ENCODE assay signal across 24 cellular contexts in genomic region chr5:115952579-115952978, GRCh38. TPM values are rescaled to one million over a fixed set of nuclear protein-coding genes. Genes with fewer than 3 reads are reported as not detected.
"Had no signal": no experiment of that assay in that cellular context is flagged by ENCODE, and none has a peak within 500 bp of the region (broad histone marks: within the 10 kb centered on the region; RNA-seq: fewer than 3 reads in every experiment).

No MANE protein-coding gene starts in this region.

- H3K4me3 ChIP-seq: coronary artery, heart left ventricle, psoas muscle, spleen, testis, tibial nerve, upper lobe of right lung had no signal

- H3K27me3 ChIP-seq: testis had no signal

- H3K27ac ChIP-seq: coronary artery, heart left ventricle, psoas muscle, spleen, testis, tibial nerve, upper lobe of right lung had no signal

- H3K4me1 ChIP-seq: heart left ventricle, psoas muscle, spleen, testis, tibial nerve, upper lobe of right lung had no signal

- H3K9me3 ChIP-seq: heart left ventricle, psoas muscle, spleen, testis, tibial nerve, upper lobe of right lung had no signal

- DNase-seq: effector CD4-positive, alpha-beta T cell; endodermal cell; erythroblast; foreskin melanocyte; heart left ventricle; hippocampal formation; mammary epithelial cell; naive thymus-derived CD4-positive, alpha-beta T cell; nephron progenitor cell; psoas muscle; retina; spleen; stimulated activated CD4-positive, alpha-beta T cell treated with anti-CD3 and anti-CD28 coated beads, Interleukin-15, amount 100 ng/mL, for 24 hours; stimulated activated CD4-positive, alpha-beta T cell treated with anti-CD3 and anti-CD28 coated beads, Interleukin-1b, Interleukin-23, amount 100 ng/mL, for 48 hours; stimulated activated CD4-positive, alpha-beta T cell treated with anti-CD3 and anti-CD28 coated beads, Interleukin-4, amount 100 ng/mL, for 24 hours; stimulated activated naive B cell treated with anti-CD40 and anti-IgM and Interleukin-4, amounts not matched to agents 10 μg/mL and 1 μg/mL and 100 μg/mL, for 72 hours; stimulated activated naive CD8-positive, alpha-beta T cell treated with anti-CD3 and anti-CD28 coated beads, Interleukin-15, amount 100 ng/mL, for 72 hours; testis; upper lobe of right lung had no signal

- H3K36me3 ChIP-seq: heart left ventricle, spleen, tibial nerve, upper lobe of right lung had no signal

- ATAC-seq: heart left ventricle; left lobe of liver; naive thymus-derived CD4-positive, alpha-beta T cell; psoas muscle; sciatic nerve; stimulated activated naive B cell treated with anti-CD40 and anti-IgM and Interleukin-4, amounts not matched to agents 10 μg/mL and 1 μg/mL and 100 μg/mL, for 72 hours; stimulated activated naive CD8-positive, alpha-beta T cell treated with anti-CD3 and anti-CD28 coated beads, Interleukin-15, amount 100 ng/mL, for 72 hours; upper lobe of right lung had no signal

RNA-seq across cellular contexts. Expression of gene LVRN, which starts 9.7 kb away (rescaled TPM):
- total RNA-seq: kidney epithelial cell had no signal
